Comparison of ENCODE assay signal across 8 cellular contexts in the genomic region with DNA sequence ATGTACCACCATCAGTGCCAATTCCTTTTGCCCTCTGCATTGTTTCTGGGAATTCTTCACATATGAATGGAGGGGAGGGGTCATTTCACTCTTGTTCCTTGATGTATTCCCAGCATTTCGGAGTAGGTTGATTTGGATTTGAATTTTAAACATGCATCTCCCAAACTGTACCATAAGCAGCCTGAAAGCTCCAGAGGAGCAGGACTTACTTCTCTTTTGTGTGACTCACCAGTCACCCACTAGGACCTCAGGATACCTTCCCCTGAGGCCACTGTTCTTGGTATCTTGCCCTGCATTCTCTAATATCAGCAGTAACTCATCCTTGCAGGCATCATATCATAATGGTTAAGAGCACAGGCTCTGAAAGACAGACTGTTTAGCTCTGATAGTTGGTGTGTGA. TPM values are rescaled to one million over a fixed set of nuclear protein-coding genes. Genes with fewer than 3 reads are reported as not detected.
DNase-seq lines count a peak whose midpoint lies in the region; ATAC-seq and TF ChIP-seq lines count a peak whose summit lies in the region.

No MANE protein-coding gene starts in this region.

- TF ChIP-seq POLR2A in breast epithelium (IDR thresholded peaks at IDR 0.05), result no peak

- peaks cover 29 to 40% (median 31%) of the 10 kb centered on the region in 3 donors for H3K4me1 Mint-ChIP-seq in IgD-negative memory B cell

- H3K27me3 ChIP-seq in AG04450 (ENCODE audit: control insufficient read depth, insufficient read depth, low read length) (no peaks in the 10 kb centered on the region), breast epithelium (no peaks in the 10 kb centered on the region), muscle layer of colon (ENCODE audit: control insufficient read depth in 1 of 2, insufficient read depth in 2 of 2, low read length in 2 of 2) (no peaks in the 10 kb centered on the region)

- H3K27ac ChIP-seq in AG04450 (ENCODE audit: low read depth, low read length) (no peak overlapping the region), breast epithelium (peak overlapping the region; percentile 93 to 97), muscle layer of colon (ENCODE audit: low read depth, low read length) (peak overlapping the region; percentile 93)

- H3K4me1 ChIP-seq in breast epithelium (peaks cover 5 to 10% of the 10 kb centered on the region in 2 donors), muscle layer of colon (ENCODE audit: insufficient read depth, low read length) (peaks cover 32% of the 10 kb centered on the region)

- H3K36me3 Mint-ChIP-seq in IgD-negative memory B cell, result no peaks in the 10 kb centered on the region

- H3K36me3 ChIP-seq in breast epithelium, result no peaks in the 10 kb centered on the region
- H3K36me3 ChIP-seq in muscle layer of colon (ENCODE audit: insufficient read depth, low read length), result peaks cover 19% of the 10 kb centered on the region

- H3K27me3 Mint-ChIP-seq in IgD-negative memory B cell, result no peaks in the 10 kb centered on the region

- TF ChIP-seq CTCF in AG04450 (IDR thresholded peaks at IDR 0.05; ENCODE audit: low read depth, low read length) (no peak), breast epithelium (IDR thresholded peaks at IDR 0.05) (no peak)

- H3K27ac Mint-ChIP-seq in IgD-negative memory B cell, result peak overlapping the region in 2 of 3 donors; percentile 35 to 89

- intact Hi-C loops in breast epithelium (cut with DNase I; ENCODE audit: low total_unique reads), result no loop called here

- peak overlapping the region; percentile 82 for H3K9ac ChIP-seq in muscle layer of colon (ENCODE audit: low read length)

- CTCF ChIA-PET in AG04450 (lab: Charles Lee), result interaction anchor here (0.8 to 1.4 kb wide), 2 partner anchors 70 to 156 kb away, joined by 4 read pairs; no protein-coding TSS in a partner anchor

- POLR2A ChIA-PET in AG04450 (lab: Yijun Ruan, JAX), result interaction anchor here (0.7 to 2.4 kb wide), 2 partner anchors 17 to 153 kb away, joined by 3 to 21 read pairs; a partner anchor contains a TSS

- peaks cover under 1% of the 10 kb centered on the region; the same call in 1 of the 2 replicates for H3K9me3 ChIP-seq in AG04450 (ENCODE audit: control insufficient read depth, insufficient read depth, low read length)
- H3K9me3 ChIP-seq in breast epithelium, result no peaks in the 10 kb centered on the region
- no peaks in the 10 kb centered on the region for H3K9me3 ChIP-seq in muscle layer of colon (ENCODE audit: low read length)

- no peak for ATAC-seq in GM19467 (IDR thresholded peaks at IDR 0.05; ENCODE audit: unreplicated experiment)

- H3K4me3 ChIP-seq in AG04450 (ENCODE audit: low read depth, low read length) (peak overlapping the region; percentile 100), breast epithelium (peak overlapping the region; percentile 77 to 90 (median 81)), muscle layer of colon (ENCODE audit: low read depth in 1 of 2, low read length in 2 of 2) (peak overlapping the region; percentile 83 to 97)

- H3K9me3 Mint-ChIP-seq in IgD-negative memory B cell, result no peaks in the 10 kb centered on the region

- peak overlapping the region; percentile 91 to 100 (median 98) for H3K4me3 Mint-ChIP-seq in IgD-negative memory B cell

- DNase-seq in AG04450 (ENCODE audit: low read depth, low spot score) (no peak), breast epithelium (ENCODE audit: low spot score in 2 of 2) (no peak), NCI-H1417 (lab: John Stamatoyannopoulos, UW) (no peak), SW480 (ENCODE audit: low spot score) (no peak), inferior parietal cortex (ENCODE audit: extremely low spot score) (no peak)

RNA-seq across cellular contexts. Expression of a gene that starts 0.7 kb away (rescaled TPM):
- polyA plus RNA-seq in AG04450 (2011; rRNA removed), result 19.3 and 19.4 TPM in 2 replicates
- polyA minus RNA-seq in AG04450 (2011; rRNA and poly(A)+ RNA removed), result 19.3 and 23.8 TPM in 2 replicates
- 50.5 TPM for polyA plus RNA-seq in IgD-negative memory B cell
- 10 to 100 TPM; 17.9 to 32.1 (median 29.1) TPM for total RNA-seq in breast epithelium

RNA-seq across cellular contexts. Expression of a gene that starts 0.9 kb away (rescaled TPM):
- polyA plus RNA-seq in AG04450 (2011; rRNA removed) (9.1 and 10.2 TPM in 2 replicates), IgD-negative memory B cell (10.2 TPM)
- 10.4 and 14.7 TPM in 2 replicates for polyA minus RNA-seq in AG04450 (2011; rRNA and poly(A)+ RNA removed)
- 10 to 100 TPM; 20.5 to 33.7 (median 21.0) TPM for total RNA-seq in breast epithelium

RNA-seq across cellular contexts. Expression of a gene that starts 4.9 kb away (rescaled TPM):
- polyA plus RNA-seq in AG04450 (2011; rRNA removed), result 37.5 and 44.8 TPM in 2 replicates
- 71.2 and 104 TPM in 2 replicates for polyA minus RNA-seq in AG04450 (2011; rRNA and poly(A)+ RNA removed)
- 5.3 TPM for polyA plus RNA-seq in IgD-negative memory B cell
- total RNA-seq in breast epithelium, result 10 to 100 TPM; 12.6 to 21.4 (median 19.3) TPM

RNA-seq across cellular contexts. Expression of a gene that starts 17.6 kb away (rescaled TPM):
- 146 and 179 TPM in 2 replicates for polyA plus RNA-seq in AG04450 (2011; rRNA removed)
- polyA minus RNA-seq in AG04450 (2011; rRNA and poly(A)+ RNA removed), result 230 and 312 TPM in 2 replicates
- not detected for polyA plus RNA-seq in IgD-negative memory B cell
- total RNA-seq in breast epithelium, result 10 to 100 TPM in 2 of 3 donors, 1 to 10 TPM in 1; 7.0 to 57.1 (median 52.1) TPM

RNA-seq across cellular contexts. Expression of a gene that starts 37.1 kb away (rescaled TPM):
- polyA plus RNA-seq in AG04450 (2011; rRNA removed) (50.3 and 54.0 TPM in 2 replicates), IgD-negative memory B cell (54.8 TPM)
- polyA minus RNA-seq in AG04450 (2011; rRNA and poly(A)+ RNA removed), result 43.2 and 43.7 TPM in 2 replicates
- 10 to 100 TPM; 48.8 to 69.2 (median 56.3) TPM for total RNA-seq in breast epithelium
